ENCODE assay signal across 9 cellular contexts in genomic region chr14:35337074-35337556, GRCh38. TPM values are rescaled to one million over a fixed set of nuclear protein-coding genes. Genes with fewer than 3 reads are reported as not detected.
A peak's percentile ranks its signal among the peaks of the same experiment; 100 is the strongest.
DNase-seq lines count a peak whose midpoint lies in the region; ATAC-seq and TF ChIP-seq lines count a peak whose summit lies in the region.
"Had no signal": no experiment of that assay in that cellular context is flagged by ENCODE, and none has a peak within 500 bp of the region (broad histone marks: within the 10 kb centered on the region; RNA-seq: fewer than 3 reads in every experiment).

No MANE protein-coding gene starts in this region.

- H3K4me1 ChIP-seq in HUES6 (ENCODE audit: control insufficient read depth, insufficient read depth, low read length) (peaks cover 58% of the 10 kb centered on the region), mesenchymal stem cell (ENCODE audit: control insufficient read depth, insufficient read depth, low read depth, low read length) (peaks cover 50% of the 10 kb centered on the region), aorta (ENCODE audit: control insufficient read depth in 1 of 2, insufficient read depth in 2 of 2, low read length in 2 of 2) (no peaks in the 10 kb centered on the region)

- H3K36me3 ChIP-seq in HUES6 (ENCODE audit: control insufficient read depth, insufficient read depth, low read length) (no peaks in the 10 kb centered on the region), mesenchymal stem cell (ENCODE audit: control insufficient read depth in 1 of 2, insufficient read depth in 2 of 2, low read depth in 1 of 2, low read length in 2 of 2) (no peaks in the 10 kb centered on the region), H7 (replicated peaks; ENCODE audit: control insufficient read depth, insufficient read depth, low read length) (no peaks in the 10 kb centered on the region), aorta (ENCODE audit: control insufficient read depth in 1 of 2, insufficient read depth in 2 of 2, low read length in 1 of 2) (no peaks in the 10 kb centered on the region)

- H3K9ac ChIP-seq in HUES6 (ENCODE audit: low read length) (peak overlapping the region; percentile 27), mesenchymal stem cell (ENCODE audit: low read length) (peak overlapping the region; percentile 85)

- peak overlapping the region; percentile 92 for H4K8ac ChIP-seq in mesenchymal stem cell (ENCODE audit: low read length)

- peaks cover 44% of the 10 kb centered on the region for H3K4me1 Mint-ChIP-seq in chondrocyte (ENCODE audit: low read depth)

- peak overlapping the region; percentile 69; the same call in 1 of the 2 replicates for H3K27ac ChIP-seq in HUES6 (ENCODE audit: low read depth, low read length)
- peak overlapping the region; percentile 3 for H3K27ac ChIP-seq in mesenchymal stem cell (ENCODE audit: low read length, poor library complexity, severe bottlenecking)
- peak overlapping the region in 1 of 2 donors; percentile 13 for H3K27ac ChIP-seq in aorta (ENCODE audit: low read depth in 1 of 2, low read length in 2 of 2)

- H3K9me3 ChIP-seq in HUES6 (ENCODE audit: control insufficient read depth, insufficient read depth, low read depth, low read length), result no peaks in the 10 kb centered on the region
- H3K9me3 ChIP-seq in mesenchymal stem cell (ENCODE audit: control insufficient read depth, low read length), result no peaks in the 10 kb centered on the region
- H3K9me3 ChIP-seq in aorta (ENCODE audit: control insufficient read depth, low read length), result no peaks in the 10 kb centered on the region

- no peaks in the 10 kb centered on the region for H3K27me3 Mint-ChIP-seq in chondrocyte (ENCODE audit: low read depth)

- H3K4me3 Mint-ChIP-seq in chondrocyte (ENCODE audit: unreplicated experiment), result no peak overlapping the region

- peak overlapping the region; percentile 84 for H3K27ac Mint-ChIP-seq in chondrocyte (ENCODE audit: unreplicated experiment)

- H3K9me3 Mint-ChIP-seq in chondrocyte (ENCODE audit: low read depth), result no peaks in the 10 kb centered on the region

- H3K4ac ChIP-seq in mesenchymal stem cell (ENCODE audit: low read depth in 1 of 2, low read length in 2 of 2), result peak overlapping the region; percentile 92 to 94

- H3K18ac ChIP-seq in mesenchymal stem cell (ENCODE audit: low read depth in 1 of 2, low read length in 2 of 2), result peak overlapping the region; percentile 86 to 93

- no peak for TF ChIP-seq CTCF in chondrocyte (IDR thresholded peaks at IDR 0.05)

- WGBS in mesenchymal stem cell, result 88% methylated on average over 8 of the region's 9 CpGs
- 82 to 83% methylated on average over 9 of the region's 9 CpGs for WGBS in aorta, 2 donors

- DNase-seq in chondrocyte (ENCODE audit: low spot score) (no peak), mesenchymal stem cell (no peak), H7 (no peak), aorta (no peak)
- DNase-seq in stimulated activated CD8-positive, alpha-beta memory T cell treated with anti-CD3 and anti-CD28 coated beads, Interleukin-4, amount 100 ng/mL, for 48 hours, result peak; percentile 20
- no peak for DNase-seq in stimulated activated CD4-positive, alpha-beta T cell treated with anti-CD3 and anti-CD28 coated beads, Interleukin-12 subunit alpha, Interleukin-12 subunit beta, amount 100 ng/mL, for 4 hours
- DNase-seq: DMS53 had no signal

- no peak overlapping the region for H2BK5ac ChIP-seq in mesenchymal stem cell (ENCODE audit: low read depth, low read length, poor library complexity, severe bottlenecking)

- H2BK15ac ChIP-seq in mesenchymal stem cell (ENCODE audit: low read depth, poor library complexity, severe bottlenecking), result peak overlapping the region; percentile 60

- no peak for ATAC-seq in aorta (ENCODE audit: low FRiP score)
- ATAC-seq in GM18868 (IDR thresholded peaks at IDR 0.05; ENCODE audit: unreplicated experiment), result no peak

- H3K36me3 Mint-ChIP-seq in chondrocyte (ENCODE audit: low read depth), result no peaks in the 10 kb centered on the region

- peak overlapping the region in 1 of 2 experiments; percentile 31 for H3K14ac ChIP-seq in mesenchymal stem cell (ENCODE audit: low read length in 2 of 2)

- no peak overlapping the region for H3K4me2 ChIP-seq in mesenchymal stem cell (ENCODE audit: low read length, poor library complexity, severe bottlenecking)

- H2AK5ac ChIP-seq in mesenchymal stem cell (ENCODE audit: low read length, severe bottlenecking), result peak overlapping the region; percentile 18

- peak overlapping the region; percentile 87 for H4K91ac ChIP-seq in mesenchymal stem cell (ENCODE audit: low read length)

- H3K27me3 ChIP-seq in HUES6 (ENCODE audit: control insufficient read depth, insufficient read depth, low read length) (no peaks in the 10 kb centered on the region), mesenchymal stem cell (ENCODE audit: control insufficient read depth in 1 of 2, insufficient read depth in 1 of 2, low read length in 2 of 2) (no peaks in the 10 kb centered on the region), H7 (ENCODE audit: control insufficient read depth, insufficient read depth, low read length) (no peaks in the 10 kb centered on the region), aorta (ENCODE audit: control insufficient read depth in 1 of 2, insufficient read depth in 2 of 2, low read length in 1 of 2) (no peaks in the 10 kb centered on the region)

- no peak overlapping the region for H3K4me3 ChIP-seq in HUES6 (ENCODE audit: low read depth, low read length)
- peak overlapping the region in 1 of 2 experiments; percentile 14 for H3K4me3 ChIP-seq in mesenchymal stem cell (ENCODE audit: insufficient read depth in 1 of 2, low read depth in 1 of 2, low read length in 2 of 2)
- no peak overlapping the region for H3K4me3 ChIP-seq in H7 (ENCODE audit: insufficient read depth, low read depth, low read length)
- no peak overlapping the region for H3K4me3 ChIP-seq in aorta (ENCODE audit: low read length in 2 of 2)

- H2BK120ac ChIP-seq in mesenchymal stem cell (ENCODE audit: low read depth, low read length), result peak overlapping the region; percentile 67

- peak overlapping the region; percentile 15 for H2AFZ ChIP-seq in mesenchymal stem cell (ENCODE audit: low read depth, low read length)

- H3K79me1 ChIP-seq in mesenchymal stem cell (replicated peaks; ENCODE audit: low read length, poor library complexity, severe bottlenecking), result no peaks in the 10 kb centered on the region

- H2BK12ac ChIP-seq in mesenchymal stem cell (ENCODE audit: low read length in 2 of 2), result peak overlapping the region; percentile 85 to 97

- no peak overlapping the region for H3K23ac ChIP-seq in mesenchymal stem cell (ENCODE audit: low read length in 2 of 2)

- intact Hi-C loops in aorta (cut with DNase I), result loop anchor here in 1 of 2 donors (2.0 kb wide), 1 partner anchor 44 kb away; the partner anchor contains the start of gene PSMA6

RNA-seq across cellular contexts. Expression of gene PSMA6, which starts 44.9 kb away (rescaled TPM):
- total RNA-seq in chondrocyte, result 129 to 167 TPM (median 137 TPM) in 3 replicates
- 290 TPM for polyA plus RNA-seq in mesenchymal stem cell (2013, experiment 1 of 2)
- 302 TPM for polyA plus RNA-seq in mesenchymal stem cell (2013, experiment 2 of 2)
- 206 and 232 TPM in 2 replicates for total RNA-seq in H7 (2014; rRNA removed; shearing (Covaris generic))
- total RNA-seq in aorta, result 100 to 1,000 TPM in 1 of 2 donors, 10 to 100 TPM in 1; 91.6 to 109 TPM
- 100 to 1,000 TPM in 1 of 2 donors, 10 to 100 TPM in 1; 95.7 to 174 TPM for polyA plus RNA-seq in aorta
